In the genomic region with DNA sequence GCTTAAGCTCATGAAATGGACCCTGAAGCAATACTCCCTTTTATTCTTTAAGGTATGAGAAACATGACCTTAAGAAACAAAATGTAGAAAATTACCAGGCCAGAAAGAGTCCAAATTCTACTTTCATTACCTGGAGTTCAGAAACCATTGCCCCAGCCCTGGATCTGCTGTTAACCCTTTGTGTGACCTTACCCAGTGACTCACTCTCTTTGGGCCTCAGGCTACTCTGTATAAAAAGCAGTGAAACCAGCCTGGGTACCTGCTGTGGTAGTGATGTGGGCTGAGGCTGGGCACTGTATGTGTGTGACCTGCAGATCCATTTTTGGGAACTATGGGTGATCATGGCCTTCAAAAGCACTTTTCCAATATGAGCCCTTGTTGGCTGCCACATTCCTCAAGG, we compare ENCODE assay signal across 1 cellular context.
TF ChIP-seq lines count a peak whose summit lies in the region.

No MANE protein-coding gene starts in this region.

TF ChIP-seq in HepG2, 621 proteins besides CTCF, POLR2A, EP300 and RAD21:
- TF ChIP-seq, protein P1, sequence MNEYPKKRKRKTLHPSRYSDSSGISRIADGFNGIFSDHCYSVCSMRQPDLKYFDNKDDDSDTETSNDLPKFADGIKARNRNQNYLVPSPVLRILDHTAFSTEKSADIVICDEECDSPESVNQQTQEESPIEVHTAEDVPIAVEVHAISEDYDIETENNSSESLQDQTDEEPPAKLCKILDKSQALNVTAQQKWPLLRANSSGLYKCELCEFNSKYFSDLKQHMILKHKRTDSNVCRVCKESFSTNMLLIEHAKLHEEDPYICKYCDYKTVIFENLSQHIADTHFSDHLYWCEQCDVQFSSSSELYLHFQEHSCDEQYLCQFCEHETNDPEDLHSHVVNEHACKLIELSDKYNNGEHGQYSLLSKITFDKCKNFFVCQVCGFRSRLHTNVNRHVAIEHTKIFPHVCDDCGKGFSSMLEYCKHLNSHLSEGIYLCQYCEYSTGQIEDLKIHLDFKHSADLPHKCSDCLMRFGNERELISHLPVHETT (CRISPR knock-in tag; conservative IDR thresholded peaks at IDR 0.05), result no peak
- TF ChIP-seq ZNF652 (CRISPR knock-in tag; IDR thresholded peaks at IDR 0.05; ENCODE audit: borderline replicate concordance, low read depth) (peak; percentile 92), ZNF430 (CRISPR knock-in tag; IDR thresholded peaks at IDR 0.05) (0 out of 2 replicates have a peak, but pooled peaks have one; percentile 32), ARHGAP35 (CRISPR knock-in tag; IDR thresholded peaks at IDR 0.05; ENCODE audit: borderline replicate concordance) (no peak)
- TF ChIP-seq, protein P2, sequence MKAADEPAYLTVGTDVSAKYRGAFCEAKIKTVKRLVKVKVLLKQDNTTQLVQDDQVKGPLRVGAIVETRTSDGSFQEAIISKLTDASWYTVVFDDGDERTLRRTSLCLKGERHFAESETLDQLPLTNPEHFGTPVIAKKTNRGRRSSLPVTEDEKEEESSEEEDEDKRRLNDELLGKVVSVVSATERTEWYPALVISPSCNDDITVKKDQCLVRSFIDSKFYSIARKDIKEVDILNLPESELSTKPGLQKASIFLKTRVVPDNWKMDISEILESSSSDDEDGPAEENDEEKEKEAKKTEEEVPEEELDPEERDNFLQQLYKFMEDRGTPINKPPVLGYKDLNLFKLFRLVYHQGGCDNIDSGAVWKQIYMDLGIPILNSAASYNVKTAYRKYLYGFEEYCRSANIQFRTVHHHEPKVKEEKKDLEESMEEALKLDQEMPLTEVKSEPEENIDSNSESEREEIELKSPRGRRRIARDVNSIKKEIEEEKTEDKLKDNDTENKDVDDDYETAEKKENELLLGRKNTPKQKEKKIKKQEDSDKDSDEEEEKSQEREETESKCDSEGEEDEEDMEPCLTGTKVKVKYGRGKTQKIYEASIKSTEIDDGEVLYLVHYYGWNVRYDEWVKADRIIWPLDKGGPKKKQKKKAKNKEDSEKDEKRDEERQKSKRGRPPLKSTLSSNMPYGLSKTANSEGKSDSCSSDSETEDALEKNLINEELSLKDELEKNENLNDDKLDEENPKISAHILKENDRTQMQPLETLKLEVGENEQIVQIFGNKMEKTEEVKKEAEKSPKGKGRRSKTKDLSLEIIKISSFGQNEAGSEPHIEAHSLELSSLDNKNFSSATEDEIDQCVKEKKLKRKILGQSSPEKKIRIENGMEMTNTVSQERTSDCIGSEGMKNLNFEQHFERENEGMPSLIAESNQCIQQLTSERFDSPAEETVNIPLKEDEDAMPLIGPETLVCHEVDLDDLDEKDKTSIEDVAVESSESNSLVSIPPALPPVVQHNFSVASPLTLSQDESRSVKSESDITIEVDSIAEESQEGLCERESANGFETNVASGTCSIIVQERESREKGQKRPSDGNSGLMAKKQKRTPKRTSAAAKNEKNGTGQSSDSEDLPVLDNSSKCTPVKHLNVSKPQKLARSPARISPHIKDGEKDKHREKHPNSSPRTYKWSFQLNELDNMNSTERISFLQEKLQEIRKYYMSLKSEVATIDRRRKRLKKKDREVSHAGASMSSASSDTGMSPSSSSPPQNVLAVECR (CRISPR knock-in tag; IDR thresholded peaks at IDR 0.05; ENCODE audit: borderline replicate concordance), result no peak
